11 cellular contexts compared by ENCODE assay signal in the genomic region with DNA sequence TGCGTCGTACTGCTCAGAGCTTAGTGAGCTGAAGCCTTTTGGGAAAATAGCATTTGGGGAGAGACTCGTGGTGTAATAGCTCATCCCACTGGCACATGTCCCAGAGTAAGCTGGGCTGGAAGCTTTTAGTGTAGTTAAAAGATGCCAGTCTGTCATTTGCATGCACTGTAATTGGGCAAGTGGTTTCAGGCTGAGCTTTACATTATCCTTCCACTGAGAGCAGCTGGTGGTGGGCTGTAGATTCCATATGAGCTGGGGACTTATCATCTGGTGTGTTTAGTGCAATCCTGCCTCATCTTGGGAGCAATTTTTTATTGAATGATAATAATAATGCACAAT.
A peak's percentile ranks its signal among the peaks of the same experiment; 100 is the strongest.
DNase-seq lines count a peak whose midpoint lies in the region; ATAC-seq and TF ChIP-seq lines count a peak whose summit lies in the region.
"Had no signal": no experiment of that assay in that cellular context is flagged by ENCODE, and none has a peak within 500 bp of the region (broad histone marks: within the 10 kb centered on the region; RNA-seq: fewer than 3 reads in every experiment).

No MANE protein-coding gene starts in this region.

- intact Hi-C loops in transverse colon (cut with DNase I; ENCODE audit: low total_unique reads): no loop called here
- intact Hi-C loops in posterior vena cava (cut with DNase I): no loop called here

- TF ChIP-seq POLR2A in transverse colon (IDR thresholded peaks at IDR 0.05): no peak

- H3K9me3 ChIP-seq in adipocyte (ENCODE audit: control insufficient read depth, low read length) (no peaks in the 10 kb centered on the region), hepatocyte (ENCODE audit: low read depth) (no peaks in the 10 kb centered on the region), transverse colon (no peaks in the 10 kb centered on the region)
- H3K9me3 ChIP-seq: tibial nerve had no signal

- DNase-seq in NCI-H2107 treated with DMSO at 0.1 percent for 48 hours (lab: John Stamatoyannopoulos, UW; ENCODE audit: unreplicated experiment) (peak; percentile 35), NCI-H2107 (lab: John Stamatoyannopoulos, UW) (no peak), adipocyte (ENCODE audit: low read depth) (peak; percentile 86), hepatocyte (ENCODE audit: low spot score) (peak; percentile 73), transverse colon (peak; percentile 41), posterior vena cava (ENCODE audit: low spot score) (no peak)
- DNase-seq in stimulated activated CD4-positive, alpha-beta T cell treated with anti-CD3 and anti-CD28 coated beads, Interleukin-1b, Interleukin-23, amount 100 ng/mL, for 48 hours: no peak

- H2AFZ ChIP-seq in hepatocyte: no peak overlapping the region
- H2AFZ ChIP-seq: neural progenitor cell had no signal

- TF ChIP-seq CTCF in hepatocyte (IDR thresholded peaks at IDR 0.05; ENCODE audit: poor library complexity) (no peak), transverse colon (IDR thresholded peaks at IDR 0.05) (no peak)

- 44% methylated on average over 3 of the region's 3 CpGs for WGBS in hepatocyte (ENCODE audit: low lambda C conversion rate, missing lambda C conversion rate)
- WGBS in transverse colon (ENCODE audit: low coverage in 1 of 2), 2 donors: 11 to 29% methylated on average over 3 of the region's 3 CpGs

- H3K27ac ChIP-seq in hepatocyte: no peak overlapping the region
- H3K27ac ChIP-seq in transverse colon: peak overlapping the region in 3 of 4 donors; percentile 59 to 64 (median 61)
- H3K27ac ChIP-seq: neural progenitor cell had no signal

- no peak for ATAC-seq in HG02759 (IDR thresholded peaks at IDR 0.05; ENCODE audit: unreplicated experiment)
- ATAC-seq: Panc1 had no signal

- peaks cover 9% of the 10 kb centered on the region for H4K20me1 ChIP-seq in hepatocyte (ENCODE audit: insufficient read depth, poor library complexity, severe bottlenecking)

- peak overlapping the region; percentile 61 for H3K9ac ChIP-seq in adipocyte (ENCODE audit: low read length)
- H3K9ac ChIP-seq: neural progenitor cell had no signal

- H3K4me1 ChIP-seq in adipocyte (ENCODE audit: control insufficient read depth, insufficient read depth, low read length) (peaks cover 27% of the 10 kb centered on the region), hepatocyte (ENCODE audit: insufficient read depth) (peaks cover 33% of the 10 kb centered on the region), transverse colon (peaks cover 26 to 60% (median 40%) of the 10 kb centered on the region in 4 donors)

- H3K36me3 ChIP-seq in adipocyte (ENCODE audit: control insufficient read depth, insufficient read depth, low read length, severe bottlenecking) (no peaks in the 10 kb centered on the region), hepatocyte (replicated peaks; ENCODE audit: insufficient read depth, low read depth) (no peaks in the 10 kb centered on the region), transverse colon (no peaks in the 10 kb centered on the region)
- H3K36me3 ChIP-seq: neural progenitor cell, tibial nerve had no signal

- peak overlapping the region; percentile 60 for H3K4me2 ChIP-seq in hepatocyte
- H3K4me2 ChIP-seq: neural progenitor cell had no signal

- peaks cover 91% of the 10 kb centered on the region for H3K79me2 ChIP-seq in hepatocyte

- H3K27me3 ChIP-seq in adipocyte (replicated peaks; ENCODE audit: control insufficient read depth, insufficient read depth, low read length): no peaks in the 10 kb centered on the region
- no peaks in the 10 kb centered on the region for H3K27me3 ChIP-seq in hepatocyte
- no peaks in the 10 kb centered on the region for H3K27me3 ChIP-seq in transverse colon
- H3K27me3 ChIP-seq: neural progenitor cell, tibial nerve had no signal

- TF ChIP-seq EP300 in transverse colon (IDR thresholded peaks at IDR 0.05; ENCODE audit: low read depth): no peak

- H3K9me2 ChIP-seq in hepatocyte (replicated peaks; ENCODE audit: insufficient read depth): no peaks in the 10 kb centered on the region

- peak overlapping the region; percentile 71 for H3K4me3 ChIP-seq in adipocyte (ENCODE audit: low read length)
- H3K4me3 ChIP-seq in hepatocyte: no peak overlapping the region
- H3K4me3 ChIP-seq in transverse colon: no peak overlapping the region
- H3K4me3 ChIP-seq: neural progenitor cell, tibial nerve had no signal

- in situ Hi-C loops in transverse colon (cut with MboI; ENCODE audit: low pct_ligation_motif_present in 1 of 4, low pct_unique_long_range_greater_than_20kb in 1 of 4, low sequenced_read_pairs in 3 of 4): no loop called here

Comparison
In these comparisons a context has a peak if more than half of its experiments do, and no peak if none do; other contexts are left out.
1. DNase-seq: peak in NCI-H2107 treated with DMSO at 0.1 percent for 48 hours (single experiment), adipocyte (single experiment), hepatocyte (single experiment) and transverse colon (single experiment); none in NCI-H2107 (single experiment), stimulated activated CD4-positive, alpha-beta T cell treated with anti-CD3 and anti-CD28 coated beads, Interleukin-1b, Interleukin-23, amount 100 ng/mL, for 48 hours (single experiment) and posterior vena cava (single experiment).